In the genomic region with DNA sequence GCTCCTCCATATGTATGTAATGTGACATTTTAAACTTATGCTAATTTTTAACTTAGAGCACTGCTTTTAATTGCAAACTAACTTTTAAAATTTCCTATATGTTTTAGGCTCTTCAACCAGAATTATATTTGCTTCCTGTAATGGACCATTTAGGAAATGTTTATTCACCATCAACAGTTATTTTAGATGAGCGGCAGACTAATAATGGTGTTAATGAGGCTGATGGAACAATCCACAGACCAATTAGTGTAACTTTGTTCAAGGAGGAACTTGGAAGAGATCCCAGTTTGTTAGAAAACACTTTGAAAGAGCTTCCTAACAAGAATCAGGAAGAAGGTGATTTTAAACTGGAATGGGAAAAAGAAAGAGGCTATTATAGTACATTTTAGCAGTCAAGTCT, we compare ENCODE assay signal across 1 cellular context.
TF ChIP-seq lines count a peak whose summit lies in the region.

No MANE protein-coding gene starts in this region.

TF ChIP-seq in HepG2, 621 proteins besides CTCF, POLR2A, EP300 and RAD21:
- TF ChIP-seq ZNF317 (CRISPR knock-in tag; IDR thresholded peaks at IDR 0.05) (peak; percentile 94), ZNF276 (CRISPR knock-in tag; IDR thresholded peaks at IDR 0.05; ENCODE audit: low read depth) (no peak)
